1 cellular context compared by ENCODE assay signal in the genomic region with DNA sequence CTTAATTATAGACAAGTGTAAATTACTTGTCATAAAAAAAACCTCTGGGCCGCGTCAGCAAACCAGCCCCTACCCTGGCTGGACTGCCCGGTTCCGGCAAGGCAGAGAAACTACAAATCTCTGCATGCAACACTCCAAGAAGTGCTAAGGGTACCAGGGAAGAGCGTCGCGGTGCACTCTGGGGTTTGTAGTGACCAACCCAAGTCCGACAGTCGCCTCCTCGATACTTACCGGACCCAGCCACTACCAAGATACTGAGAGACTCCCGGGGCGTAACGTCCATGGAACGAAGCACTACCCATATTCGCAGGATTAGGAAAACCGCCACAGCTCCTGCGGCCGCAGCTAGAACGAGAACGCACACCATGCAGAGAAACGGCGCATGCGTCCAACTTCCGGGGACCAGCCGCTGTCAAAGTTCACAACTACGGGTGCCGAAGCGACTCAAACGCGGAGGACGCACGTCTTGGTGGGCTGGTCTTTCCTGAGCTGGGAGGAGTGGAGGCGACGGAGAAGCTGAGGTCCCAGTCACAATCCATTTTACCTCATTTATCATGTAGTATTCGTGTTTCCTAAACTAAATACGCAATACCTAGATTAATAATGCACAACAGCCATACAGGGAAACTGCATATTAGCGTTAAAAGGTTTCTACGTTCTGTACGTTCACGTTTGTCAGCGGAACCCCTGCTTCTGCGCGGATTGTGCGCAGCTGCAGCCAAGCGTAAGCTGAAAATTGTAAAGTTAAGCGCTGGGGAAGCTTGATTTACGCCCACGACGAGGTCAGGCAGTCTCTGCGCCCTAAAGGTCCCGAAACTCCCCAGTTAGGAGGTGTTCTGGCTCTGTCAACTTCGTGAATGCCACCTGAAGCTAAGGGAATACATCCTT.
TF ChIP-seq lines count a peak whose summit lies in the region.

A gene with protein sequence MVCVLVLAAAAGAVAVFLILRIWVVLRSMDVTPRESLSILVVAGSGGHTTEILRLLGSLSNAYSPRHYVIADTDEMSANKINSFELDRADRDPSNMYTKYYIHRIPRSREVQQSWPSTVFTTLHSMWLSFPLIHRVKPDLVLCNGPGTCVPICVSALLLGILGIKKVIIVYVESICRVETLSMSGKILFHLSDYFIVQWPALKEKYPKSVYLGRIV (minus strand): TSS at position 420 of the 888 bp plus-strand sequence. CDS start 53 bp downstream, at position 367.

TF ChIP-seq in GM12878, 131 proteins besides CTCF, POLR2A, EP300 and RAD21 (continued from another document and continues in another):
- TF ChIP-seq, protein P1, sequence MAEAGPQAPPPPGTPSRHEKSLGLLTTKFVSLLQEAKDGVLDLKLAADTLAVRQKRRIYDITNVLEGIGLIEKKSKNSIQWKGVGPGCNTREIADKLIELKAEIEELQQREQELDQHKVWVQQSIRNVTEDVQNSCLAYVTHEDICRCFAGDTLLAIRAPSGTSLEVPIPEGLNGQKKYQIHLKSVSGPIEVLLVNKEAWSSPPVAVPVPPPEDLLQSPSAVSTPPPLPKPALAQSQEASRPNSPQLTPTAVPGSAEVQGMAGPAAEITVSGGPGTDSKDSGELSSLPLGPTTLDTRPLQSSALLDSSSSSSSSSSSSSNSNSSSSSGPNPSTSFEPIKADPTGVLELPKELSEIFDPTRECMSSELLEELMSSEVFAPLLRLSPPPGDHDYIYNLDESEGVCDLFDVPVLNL (IDR thresholded peaks at IDR 0.05; ENCODE audit: low read depth, low read length): no peak
- TF ChIP-seq NR2C2 (IDR thresholded peaks at IDR 0.05; ENCODE audit: borderline replicate concordance, control insufficient read depth, insufficient read length, low read depth): peak; percentile 82
- no peak for TF ChIP-seq FOXM1 (IDR thresholded peaks at IDR 0.05; ENCODE audit: low read depth, low read length)
- TF ChIP-seq MEF2A (IDR thresholded peaks at IDR 0.05; ENCODE audit: insufficient read depth, low read depth, low read length): no peak
- TF ChIP-seq ZSCAN29 (IDR thresholded peaks at IDR 0.05): no peak
- peak; percentile 76 for TF ChIP-seq SREBF1 (IDR thresholded peaks at IDR 0.05; ENCODE audit: low read length)
- peak; percentile 34; the same call in 1 of the 2 replicates for TF ChIP-seq NRF1 (conservative IDR thresholded peaks at IDR 0.05; ENCODE audit: low read depth, low read length)
- no peak for TF ChIP-seq TCF7 (IDR thresholded peaks at IDR 0.05; ENCODE audit: borderline replicate concordance)
- peak; percentile 82; the same call in 1 of the 2 replicates for TF ChIP-seq ZNF207 (IDR thresholded peaks at IDR 0.05; ENCODE audit: borderline replicate concordance)
- no peak for TF ChIP-seq ZNF622 (IDR thresholded peaks at IDR 0.05)
- no peak for TF ChIP-seq CEBPB (IDR thresholded peaks at IDR 0.05; ENCODE audit: borderline replicate concordance in 1 of 2, low read depth in 2 of 2, low read length in 2 of 2)
- TF ChIP-seq, protein P2, sequence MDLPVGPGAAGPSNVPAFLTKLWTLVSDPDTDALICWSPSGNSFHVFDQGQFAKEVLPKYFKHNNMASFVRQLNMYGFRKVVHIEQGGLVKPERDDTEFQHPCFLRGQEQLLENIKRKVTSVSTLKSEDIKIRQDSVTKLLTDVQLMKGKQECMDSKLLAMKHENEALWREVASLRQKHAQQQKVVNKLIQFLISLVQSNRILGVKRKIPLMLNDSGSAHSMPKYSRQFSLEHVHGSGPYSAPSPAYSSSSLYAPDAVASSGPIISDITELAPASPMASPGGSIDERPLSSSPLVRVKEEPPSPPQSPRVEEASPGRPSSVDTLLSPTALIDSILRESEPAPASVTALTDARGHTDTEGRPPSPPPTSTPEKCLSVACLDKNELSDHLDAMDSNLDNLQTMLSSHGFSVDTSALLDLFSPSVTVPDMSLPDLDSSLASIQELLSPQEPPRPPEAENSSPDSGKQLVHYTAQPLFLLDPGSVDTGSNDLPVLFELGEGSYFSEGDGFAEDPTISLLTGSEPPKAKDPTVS (IDR thresholded peaks at IDR 0.05; ENCODE audit: low read depth, low read length): no peak
- TF ChIP-seq, protein P3, sequence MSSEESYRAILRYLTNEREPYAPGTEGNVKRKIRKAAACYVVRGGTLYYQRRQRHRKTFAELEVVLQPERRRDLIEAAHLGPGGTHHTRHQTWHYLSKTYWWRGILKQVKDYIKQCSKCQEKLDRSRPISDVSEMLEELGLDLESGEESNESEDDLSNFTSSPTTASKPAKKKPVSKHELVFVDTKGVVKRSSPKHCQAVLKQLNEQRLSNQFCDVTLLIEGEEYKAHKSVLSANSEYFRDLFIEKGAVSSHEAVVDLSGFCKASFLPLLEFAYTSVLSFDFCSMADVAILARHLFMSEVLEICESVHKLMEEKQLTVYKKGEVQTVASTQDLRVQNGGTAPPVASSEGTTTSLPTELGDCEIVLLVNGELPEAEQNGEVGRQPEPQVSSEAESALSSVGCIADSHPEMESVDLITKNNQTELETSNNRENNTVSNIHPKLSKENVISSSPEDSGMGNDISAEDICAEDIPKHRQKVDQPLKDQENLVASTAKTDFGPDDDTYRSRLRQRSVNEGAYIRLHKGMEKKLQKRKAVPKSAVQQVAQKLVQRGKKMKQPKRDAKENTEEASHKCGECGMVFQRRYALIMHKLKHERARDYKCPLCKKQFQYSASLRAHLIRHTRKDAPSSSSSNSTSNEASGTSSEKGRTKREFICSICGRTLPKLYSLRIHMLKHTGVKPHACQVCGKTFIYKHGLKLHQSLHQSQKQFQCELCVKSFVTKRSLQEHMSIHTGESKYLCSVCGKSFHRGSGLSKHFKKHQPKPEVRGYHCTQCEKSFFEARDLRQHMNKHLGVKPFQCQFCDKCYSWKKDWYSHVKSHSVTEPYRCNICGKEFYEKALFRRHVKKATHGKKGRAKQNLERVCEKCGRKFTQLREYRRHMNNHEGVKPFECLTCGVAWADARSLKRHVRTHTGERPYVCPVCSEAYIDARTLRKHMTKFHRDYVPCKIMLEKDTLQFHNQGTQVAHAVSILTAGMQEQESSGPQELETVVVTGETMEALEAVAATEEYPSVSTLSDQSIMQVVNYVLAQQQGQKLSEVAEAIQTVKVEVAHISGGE (CRISPR knock-in tag; IDR thresholded peaks at IDR 0.05): no peak
- TF ChIP-seq BHLHE40 (IDR thresholded peaks at IDR 0.05; ENCODE audit: borderline replicate concordance in 1 of 2, low read depth in 2 of 2, low read length in 1 of 2): peak; percentile 16 to 56; a peak in 1 of 4 replicates
- no peak for TF ChIP-seq SMAD1 (IDR thresholded peaks at IDR 0.05; ENCODE audit: low read depth, partially characterized antibody)
- peak; percentile 16 for TF ChIP-seq SP1 (IDR thresholded peaks at IDR 0.05; ENCODE audit: low read depth, low read length)
- TF ChIP-seq, protein P4, sequence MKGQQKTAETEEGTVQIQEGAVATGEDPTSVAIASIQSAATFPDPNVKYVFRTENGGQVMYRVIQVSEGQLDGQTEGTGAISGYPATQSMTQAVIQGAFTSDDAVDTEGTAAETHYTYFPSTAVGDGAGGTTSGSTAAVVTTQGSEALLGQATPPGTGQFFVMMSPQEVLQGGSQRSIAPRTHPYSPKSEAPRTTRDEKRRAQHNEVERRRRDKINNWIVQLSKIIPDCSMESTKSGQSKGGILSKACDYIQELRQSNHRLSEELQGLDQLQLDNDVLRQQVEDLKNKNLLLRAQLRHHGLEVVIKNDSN (IDR thresholded peaks at IDR 0.05; ENCODE audit: borderline replicate concordance, extremely low read length, insufficient read depth, low read depth, low read length): no peak
- TF ChIP-seq HCFC1 (IDR thresholded peaks at IDR 0.05; ENCODE audit: low read length): peak; percentile 91
- TF ChIP-seq, protein P5, sequence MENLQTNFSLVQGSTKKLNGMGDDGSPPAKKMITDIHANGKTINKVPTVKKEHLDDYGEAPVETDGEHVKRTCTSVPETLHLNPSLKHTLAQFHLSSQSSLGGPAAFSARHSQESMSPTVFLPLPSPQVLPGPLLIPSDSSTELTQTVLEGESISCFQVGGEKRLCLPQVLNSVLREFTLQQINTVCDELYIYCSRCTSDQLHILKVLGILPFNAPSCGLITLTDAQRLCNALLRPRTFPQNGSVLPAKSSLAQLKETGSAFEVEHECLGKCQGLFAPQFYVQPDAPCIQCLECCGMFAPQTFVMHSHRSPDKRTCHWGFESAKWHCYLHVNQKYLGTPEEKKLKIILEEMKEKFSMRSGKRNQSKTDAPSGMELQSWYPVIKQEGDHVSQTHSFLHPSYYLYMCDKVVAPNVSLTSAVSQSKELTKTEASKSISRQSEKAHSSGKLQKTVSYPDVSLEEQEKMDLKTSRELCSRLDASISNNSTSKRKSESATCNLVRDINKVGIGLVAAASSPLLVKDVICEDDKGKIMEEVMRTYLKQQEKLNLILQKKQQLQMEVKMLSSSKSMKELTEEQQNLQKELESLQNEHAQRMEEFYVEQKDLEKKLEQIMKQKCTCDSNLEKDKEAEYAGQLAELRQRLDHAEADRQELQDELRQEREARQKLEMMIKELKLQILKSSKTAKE (IDR thresholded peaks at IDR 0.05; ENCODE audit: low read depth, poor library complexity, severe bottlenecking): peak; percentile 5
- TF ChIP-seq, protein P6, sequence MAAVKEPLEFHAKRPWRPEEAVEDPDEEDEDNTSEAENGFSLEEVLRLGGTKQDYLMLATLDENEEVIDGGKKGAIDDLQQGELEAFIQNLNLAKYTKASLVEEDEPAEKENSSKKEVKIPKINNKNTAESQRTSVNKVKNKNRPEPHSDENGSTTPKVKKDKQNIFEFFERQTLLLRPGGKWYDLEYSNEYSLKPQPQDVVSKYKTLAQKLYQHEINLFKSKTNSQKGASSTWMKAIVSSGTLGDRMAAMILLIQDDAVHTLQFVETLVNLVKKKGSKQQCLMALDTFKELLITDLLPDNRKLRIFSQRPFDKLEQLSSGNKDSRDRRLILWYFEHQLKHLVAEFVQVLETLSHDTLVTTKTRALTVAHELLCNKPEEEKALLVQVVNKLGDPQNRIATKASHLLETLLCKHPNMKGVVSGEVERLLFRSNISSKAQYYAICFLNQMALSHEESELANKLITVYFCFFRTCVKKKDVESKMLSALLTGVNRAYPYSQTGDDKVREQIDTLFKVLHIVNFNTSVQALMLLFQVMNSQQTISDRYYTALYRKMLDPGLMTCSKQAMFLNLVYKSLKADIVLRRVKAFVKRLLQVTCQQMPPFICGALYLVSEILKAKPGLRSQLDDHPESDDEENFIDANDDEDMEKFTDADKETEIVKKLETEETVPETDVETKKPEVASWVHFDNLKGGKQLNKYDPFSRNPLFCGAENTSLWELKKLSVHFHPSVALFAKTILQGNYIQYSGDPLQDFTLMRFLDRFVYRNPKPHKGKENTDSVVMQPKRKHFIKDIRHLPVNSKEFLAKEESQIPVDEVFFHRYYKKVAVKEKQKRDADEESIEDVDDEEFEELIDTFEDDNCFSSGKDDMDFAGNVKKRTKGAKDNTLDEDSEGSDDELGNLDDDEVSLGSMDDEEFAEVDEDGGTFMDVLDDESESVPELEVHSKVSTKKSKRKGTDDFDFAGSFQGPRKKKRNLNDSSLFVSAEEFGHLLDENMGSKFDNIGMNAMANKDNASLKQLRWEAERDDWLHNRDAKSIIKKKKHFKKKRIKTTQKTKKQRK (IDR thresholded peaks at IDR 0.05; ENCODE audit: low read depth, low read length): no peak
- peak; percentile 27 to 38; a peak in 2 of 4 replicates for TF ChIP-seq IKZF2 (IDR thresholded peaks at IDR 0.05)
- TF ChIP-seq, protein P7, sequence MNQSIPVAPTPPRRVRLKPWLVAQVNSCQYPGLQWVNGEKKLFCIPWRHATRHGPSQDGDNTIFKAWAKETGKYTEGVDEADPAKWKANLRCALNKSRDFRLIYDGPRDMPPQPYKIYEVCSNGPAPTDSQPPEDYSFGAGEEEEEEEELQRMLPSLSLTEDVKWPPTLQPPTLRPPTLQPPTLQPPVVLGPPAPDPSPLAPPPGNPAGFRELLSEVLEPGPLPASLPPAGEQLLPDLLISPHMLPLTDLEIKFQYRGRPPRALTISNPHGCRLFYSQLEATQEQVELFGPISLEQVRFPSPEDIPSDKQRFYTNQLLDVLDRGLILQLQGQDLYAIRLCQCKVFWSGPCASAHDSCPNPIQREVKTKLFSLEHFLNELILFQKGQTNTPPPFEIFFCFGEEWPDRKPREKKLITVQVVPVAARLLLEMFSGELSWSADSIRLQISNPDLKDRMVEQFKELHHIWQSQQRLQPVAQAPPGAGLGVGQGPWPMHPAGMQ (IDR thresholded peaks at IDR 0.05; ENCODE audit: borderline replicate concordance): no peak
- TF ChIP-seq, protein P8, sequence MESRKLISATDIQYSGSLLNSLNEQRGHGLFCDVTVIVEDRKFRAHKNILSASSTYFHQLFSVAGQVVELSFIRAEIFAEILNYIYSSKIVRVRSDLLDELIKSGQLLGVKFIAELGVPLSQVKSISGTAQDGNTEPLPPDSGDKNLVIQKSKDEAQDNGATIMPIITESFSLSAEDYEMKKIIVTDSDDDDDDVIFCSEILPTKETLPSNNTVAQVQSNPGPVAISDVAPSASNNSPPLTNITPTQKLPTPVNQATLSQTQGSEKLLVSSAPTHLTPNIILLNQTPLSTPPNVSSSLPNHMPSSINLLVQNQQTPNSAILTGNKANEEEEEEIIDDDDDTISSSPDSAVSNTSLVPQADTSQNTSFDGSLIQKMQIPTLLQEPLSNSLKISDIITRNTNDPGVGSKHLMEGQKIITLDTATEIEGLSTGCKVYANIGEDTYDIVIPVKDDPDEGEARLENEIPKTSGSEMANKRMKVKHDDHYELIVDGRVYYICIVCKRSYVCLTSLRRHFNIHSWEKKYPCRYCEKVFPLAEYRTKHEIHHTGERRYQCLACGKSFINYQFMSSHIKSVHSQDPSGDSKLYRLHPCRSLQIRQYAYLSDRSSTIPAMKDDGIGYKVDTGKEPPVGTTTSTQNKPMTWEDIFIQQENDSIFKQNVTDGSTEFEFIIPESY (IDR thresholded peaks at IDR 0.05): no peak
- TF ChIP-seq YBX1 (IDR thresholded peaks at IDR 0.05): no peak
- TF ChIP-seq SIX5 (IDR thresholded peaks at IDR 0.05; ENCODE audit: low read depth, low read length, severe bottlenecking): peak; percentile 87
- TF ChIP-seq JUNB (IDR thresholded peaks at IDR 0.05): no peak
- TF ChIP-seq MYB (IDR thresholded peaks at IDR 0.05; ENCODE audit: borderline replicate concordance, low read depth, low read length): no peak
- TF ChIP-seq NFYA (IDR thresholded peaks at IDR 0.05; ENCODE audit: borderline replicate concordance, low read depth, low read length): no peak
- TF ChIP-seq, protein P9, sequence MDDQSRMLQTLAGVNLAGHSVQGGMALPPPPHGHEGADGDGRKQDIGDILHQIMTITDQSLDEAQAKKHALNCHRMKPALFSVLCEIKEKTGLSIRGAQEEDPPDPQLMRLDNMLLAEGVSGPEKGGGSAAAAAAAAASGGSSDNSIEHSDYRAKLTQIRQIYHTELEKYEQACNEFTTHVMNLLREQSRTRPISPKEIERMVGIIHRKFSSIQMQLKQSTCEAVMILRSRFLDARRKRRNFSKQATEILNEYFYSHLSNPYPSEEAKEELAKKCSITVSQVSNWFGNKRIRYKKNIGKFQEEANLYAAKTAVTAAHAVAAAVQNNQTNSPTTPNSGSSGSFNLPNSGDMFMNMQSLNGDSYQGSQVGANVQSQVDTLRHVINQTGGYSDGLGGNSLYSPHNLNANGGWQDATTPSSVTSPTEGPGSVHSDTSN (IDR thresholded peaks at IDR 0.05; ENCODE audit: insufficient replicate concordance, low read depth, low read length): no peak
- no peak for TF ChIP-seq KAT2A (conservative IDR thresholded peaks at IDR 0.05; ENCODE audit: control insufficient read depth, low read depth, low read length)
